In genomic region chr10:4947039-4947634, GRCh38 we compare ENCODE assay signal across 12 cellular contexts. TPM values are rescaled to one million over a fixed set of nuclear protein-coding genes. Genes with fewer than 3 reads are reported as not detected.
DNase-seq lines count a peak whose midpoint lies in the region; ATAC-seq and TF ChIP-seq lines count a peak whose summit lies in the region.
"Had no signal": no experiment of that assay in that cellular context is flagged by ENCODE, and none has a peak within 500 bp of the region (broad histone marks: within the 10 kb centered on the region; RNA-seq: fewer than 3 reads in every experiment).

No MANE protein-coding gene starts in this region.

- H3K9me3 Mint-ChIP-seq in activated CD4-positive, alpha-beta T cell treated with anti-CD3 and anti-CD28 coated beads, Interleukin-2, amount 10 ng/mL, durations not matched to agents 24 days and 14 days: no peaks in the 10 kb centered on the region

- CTCF ChIA-PET in IMR-90 (lab: Yijun Ruan, JAX): interaction anchor here (1.0 to 1.6 kb wide), 2 partner anchors 97 to 126 kb away, joined by 3 to 8 read pairs; no protein-coding TSS in a partner anchor

- no peak overlapping the region for H3K23ac ChIP-seq in IMR-90 (ENCODE audit: low read depth, low read length)

- peak; percentile 71 for DNase-seq in IMR-90
- peak; percentile 40 for DNase-seq in epithelial cell of esophagus (ENCODE audit: low read depth)
- no peak for DNase-seq in lower lobe of right lung
- DNase-seq in transverse colon: no peak
- DNase-seq in activated CD4-positive, alpha-beta T cell treated with anti-CD3 and anti-CD28 coated beads, Interleukin-2, amount 10 ng/mL, durations not matched to agents 24 days and 14 days: no peak
- DNase-seq in NCI-H2081 (lab: John Stamatoyannopoulos, UW): no peak
- DNase-seq: activated CD4-positive, alpha-beta T cell treated with anti-CD3 and anti-CD28 coated beads for 4 hours; activated effector memory CD4-positive, alpha-beta T cell treated with Interleukin-2 at 50 U/mL for 16 hours; cortex of kidney; NCI-H774 had no signal

- H2BK15ac ChIP-seq in IMR-90 (ENCODE audit: low read depth, low read length): 0 out of 3 replicates have a peak overlapping the region, but pooled peaks have one; percentile 42

- TF ChIP-seq EP300 in transverse colon (IDR thresholded peaks at IDR 0.05; ENCODE audit: low read depth): no peak

- 0 out of 2 replicates have a peak, but pooled peaks cover 2% of the 10 kb centered on the region for H3K9me1 ChIP-seq in IMR-90 (ENCODE audit: insufficient read depth, low read length)

- BruUV-seq in IMR-90 (replicated peaks; lab: Mats Ljungman, UMichigan): no TSS peak

- H3K56ac ChIP-seq in IMR-90 (ENCODE audit: extremely low read depth, insufficient read depth, low read length): no peak overlapping the region

- H2AK9ac ChIP-seq in IMR-90 (replicated peaks; ENCODE audit: low read depth, low read length, poor library complexity): no peak overlapping the region

- H2BK20ac ChIP-seq in IMR-90 (ENCODE audit: low read depth, low read length): peak overlapping the region; percentile 30; the same call in 1 of the 2 replicates

- no peak overlapping the region for H3K4me3 ChIP-seq in IMR-90 (ENCODE audit: insufficient read depth, low read depth, low read length)
- H3K4me3 ChIP-seq in epithelial cell of esophagus (ENCODE audit: low read length): no peak overlapping the region
- no peak overlapping the region for H3K4me3 ChIP-seq in lower lobe of right lung
- no peak overlapping the region for H3K4me3 ChIP-seq in transverse colon
- H3K4me3 ChIP-seq: SK-N-MC had no signal

- H3K4me1 Mint-ChIP-seq in activated CD4-positive, alpha-beta T cell treated with anti-CD3 and anti-CD28 coated beads, Interleukin-2, amount 10 ng/mL, durations not matched to agents 24 days and 14 days: no peaks in the 10 kb centered on the region

- no peaks in the 10 kb centered on the region for H3K79me1 ChIP-seq in IMR-90 (ENCODE audit: low read depth in 1 of 2, low read length in 2 of 2)

- TF ChIP-seq CTCF in IMR-90 (conservative IDR thresholded peaks at IDR 0.05; ENCODE audit: low read depth, low read length) (no peak), epithelial cell of esophagus (IDR thresholded peaks at IDR 0.05; ENCODE audit: insufficient read depth, low read depth, low read length, missing control alignments) (no peak), lower lobe of right lung (IDR thresholded peaks at IDR 0.05) (no peak), transverse colon (IDR thresholded peaks at IDR 0.05) (no peak)

- POLR2A ChIA-PET in IMR-90 (lab: Charles Lee; ENCODE audit: unreplicated experiment): no interaction called here

- peak overlapping the region in 1 of 2 experiments; percentile 73; a peak in 1 of 4 replicates for H4K8ac ChIP-seq in IMR-90 (ENCODE audit: low read depth in 2 of 2, low read length in 2 of 2)

- no peak for TF ChIP-seq POLR2A in IMR-90 (IDR thresholded peaks at IDR 0.05; ENCODE audit: low read depth, low read length)
- TF ChIP-seq POLR2A in transverse colon (IDR thresholded peaks at IDR 0.05): no peak

- peaks cover 24% of the 10 kb centered on the region for H3K4me1 ChIP-seq in IMR-90 (ENCODE audit: control insufficient read depth, insufficient read depth, low read length)
- peaks cover 38% of the 10 kb centered on the region for H3K4me1 ChIP-seq in lower lobe of right lung
- peaks cover 0 to 40% (median 15%) of the 10 kb centered on the region in 4 donors for H3K4me1 ChIP-seq in transverse colon

- H3K18ac ChIP-seq in IMR-90 (ENCODE audit: low read depth, low read length): peak overlapping the region; percentile 92; the same call in 1 of the 2 replicates

- peak overlapping the region; percentile 3; the same call in 1 of the 2 replicates for H4K91ac ChIP-seq in IMR-90 (ENCODE audit: insufficient read depth, low read depth, low read length)

- H4K5ac ChIP-seq in IMR-90 (ENCODE audit: low read depth, low read length): peak overlapping the region; percentile 91

- H3K4ac ChIP-seq in IMR-90 (ENCODE audit: low read depth, low read length): no peak overlapping the region

- H2BK5ac ChIP-seq in IMR-90 (ENCODE audit: low read depth, low read length, poor library complexity, severe bottlenecking): peak overlapping the region; percentile 83

- intact Hi-C loops in IMR-90 (cut with micrococcal nuclease): loop anchor here (5.0 kb wide), 2 partner anchors 125 to 145 kb away; partner anchors contain the start of gene AKR1C3
- intact Hi-C loops in lower lobe of right lung (cut with DNase I): no loop called here
- intact Hi-C loops in transverse colon (cut with DNase I; ENCODE audit: low total_unique reads): no loop called here
- intact Hi-C loops in activated CD4-positive, alpha-beta T cell treated with anti-CD3 and anti-CD28 coated beads, Interleukin-2, amount 10 ng/mL, durations not matched to agents 24 days and 14 days (cut with micrococcal nuclease): no loop called here

- H3K27me3 ChIP-seq in IMR-90 (ENCODE audit: control insufficient read depth, insufficient read depth, low read length) (no peaks in the 10 kb centered on the region), lower lobe of right lung (ENCODE audit: low read depth) (no peaks in the 10 kb centered on the region), transverse colon (no peaks in the 10 kb centered on the region)

- H3K36me3 ChIP-seq in IMR-90 (ENCODE audit: control insufficient read depth, insufficient read depth, low read length) (no peaks in the 10 kb centered on the region), lower lobe of right lung (no peaks in the 10 kb centered on the region), transverse colon (no peaks in the 10 kb centered on the region)

- in situ Hi-C loops in IMR-90 (cut with MboI; ENCODE audit: low sequenced_read_pairs): no loop called here
- in situ Hi-C loops in transverse colon (cut with MboI; ENCODE audit: low pct_ligation_motif_present in 1 of 4, low pct_unique_long_range_greater_than_20kb in 1 of 4, low sequenced_read_pairs in 3 of 4): no loop called here

- no peaks in the 10 kb centered on the region for H3K9me3 ChIP-seq in IMR-90 (ENCODE audit: control insufficient read depth, insufficient read depth, low read length)
- H3K9me3 ChIP-seq in lower lobe of right lung: no peaks in the 10 kb centered on the region
- H3K9me3 ChIP-seq in transverse colon: no peaks in the 10 kb centered on the region

- H3K4me2 ChIP-seq in IMR-90 (ENCODE audit: low read depth, low read length): peak overlapping the region; percentile 83; the same call in 1 of the 2 replicates

- no peak overlapping the region for H3K4me3 Mint-ChIP-seq in activated CD4-positive, alpha-beta T cell treated with anti-CD3 and anti-CD28 coated beads, Interleukin-2, amount 10 ng/mL, durations not matched to agents 24 days and 14 days

- no peak overlapping the region for H3K14ac ChIP-seq in IMR-90 (replicated peaks; ENCODE audit: low read depth, low read length)

- H3K27me3 Mint-ChIP-seq in activated CD4-positive, alpha-beta T cell treated with anti-CD3 and anti-CD28 coated beads, Interleukin-2, amount 10 ng/mL, durations not matched to agents 24 days and 14 days: no peaks in the 10 kb centered on the region

- H3K9ac ChIP-seq in IMR-90 (ENCODE audit: low read depth, low read length): no peak overlapping the region

- peak overlapping the region; percentile 8; the same call in 1 of the 2 replicates for H2AK5ac ChIP-seq in IMR-90 (ENCODE audit: low read depth, low read length)

- no peak overlapping the region for H2AFZ ChIP-seq in IMR-90 (replicated peaks; ENCODE audit: low read length, poor library complexity)

- dilution Hi-C loops in IMR-90 (cut with HindIII; ENCODE audit: low sequenced_read_pairs, unreplicated experiment): no loop called here

- H3K27ac Mint-ChIP-seq in activated CD4-positive, alpha-beta T cell treated with anti-CD3 and anti-CD28 coated beads, Interleukin-2, amount 10 ng/mL, durations not matched to agents 24 days and 14 days: no peak overlapping the region

- peak overlapping the region; percentile 25; the same call in 1 of the 2 replicates for H3K27ac ChIP-seq in IMR-90 (ENCODE audit: insufficient read depth, low read length)
- H3K27ac ChIP-seq in lower lobe of right lung: peak overlapping the region; percentile 38
- peak overlapping the region; percentile 58 to 73 (median 70) for H3K27ac ChIP-seq in transverse colon
- H3K27ac ChIP-seq: SK-N-MC had no signal

- H3K36me3 Mint-ChIP-seq in activated CD4-positive, alpha-beta T cell treated with anti-CD3 and anti-CD28 coated beads, Interleukin-2, amount 10 ng/mL, durations not matched to agents 24 days and 14 days (ENCODE audit: low read depth): no peaks in the 10 kb centered on the region

- peak overlapping the region; percentile 56 for H2BK120ac ChIP-seq in IMR-90 (ENCODE audit: low read depth, low read length)

- no peak for TF ChIP-seq RAD21 in IMR-90 (IDR thresholded peaks at IDR 0.05; ENCODE audit: low read length)

- peak; percentile 35 for ATAC-seq in IMR-90 (ENCODE audit: low read depth)
- ATAC-seq in lower lobe of right lung: peak; percentile 18 to 67
- ATAC-seq in HG02938 (IDR thresholded peaks at IDR 0.05; ENCODE audit: unreplicated experiment): no peak

- no peaks in the 10 kb centered on the region for H4K20me1 ChIP-seq in IMR-90 (ENCODE audit: insufficient read depth, low read length)

TF ChIP-seq in IMR-90, 13 proteins besides CTCF, POLR2A, EP300 and RAD21:
- TF ChIP-seq CEBPB (IDR thresholded peaks at IDR 0.05; ENCODE audit: low read depth, low read length): peak; percentile 86
- TF ChIP-seq MAFK (IDR thresholded peaks at IDR 0.05; ENCODE audit: low read depth, low read length): no peak

RNA-seq across cellular contexts. Expression of gene AKR1C1, which starts 16.1 kb away (rescaled TPM):
- total RNA-seq in IMR-90 (2012; rRNA removed): 3.6 and 5.0 TPM in 2 replicates
- 3.8 and 5.4 TPM in 2 replicates for polyA plus RNA-seq in IMR-90 (2012; rRNA removed)
- 2.3 and 3.5 TPM in 2 replicates for polyA plus RNA-seq in IMR-90 (2012; cell fraction: cytosol; rRNA removed)
- 2.6 and 11.5 TPM in 2 replicates for polyA plus RNA-seq in IMR-90 (2012; cell fraction: nucleus; rRNA removed; ENCODE audit: low replicate concordance)
- total RNA-seq in lower lobe of right lung: 54.5 TPM
- 10 to 100 TPM in 3 of 4 donors, 1 to 10 TPM in 1; 3.0 to 20.5 (median 14.2) TPM for total RNA-seq in transverse colon
- total RNA-seq in activated CD4-positive, alpha-beta T cell treated with anti-CD3 and anti-CD28 coated beads, Interleukin-2, amount 10 ng/mL, durations not matched to agents 24 days and 14 days: 0.62 and 1.0 TPM in 2 replicates

RNA-seq across cellular contexts. Expression of gene AKR1C2, which starts 56.5 kb away (rescaled TPM):
- total RNA-seq in IMR-90 (2012; rRNA removed) (0.28 and 0.36 TPM in 2 replicates), lower lobe of right lung (34.4 TPM), transverse colon (10 to 100 TPM; 43.0 to 72.7 (median 53.7) TPM)
- polyA plus RNA-seq in IMR-90 (2012; rRNA removed): 0.99 and 1.0 TPM in 2 replicates
- polyA plus RNA-seq in IMR-90 (2012; cell fraction: cytosol; rRNA removed): 0.76 and 1.7 TPM in 2 replicates
- 0.20 and 1.5 TPM in 2 replicates for polyA plus RNA-seq in IMR-90 (2012; cell fraction: nucleus; rRNA removed; ENCODE audit: low replicate concordance)
- not detected in 2 replicates for total RNA-seq in activated CD4-positive, alpha-beta T cell treated with anti-CD3 and anti-CD28 coated beads, Interleukin-2, amount 10 ng/mL, durations not matched to agents 24 days and 14 days

Comparison
In these comparisons a context has a peak if more than half of its experiments do, and no peak if none do; other contexts are left out.
1. DNase-seq: peak in IMR-90 (single experiment) and epithelial cell of esophagus (single experiment); none in lower lobe of right lung (single experiment), transverse colon (single experiment), activated CD4-positive, alpha-beta T cell treated with anti-CD3 and anti-CD28 coated beads, Interleukin-2, amount 10 ng/mL, durations not matched to agents 24 days and 14 days (single experiment) and NCI-H2081 (0 of 2).
2. RNA of gene AKR1C2, which starts 56.5 kb away (total RNA-seq): 43.0 to 72.7 TPM in transverse colon and 34.4 TPM in lower lobe of right lung (single experiment); 0.28 to 0.36 TPM in IMR-90 and not detected in activated CD4-positive, alpha-beta T cell treated with anti-CD3 and anti-CD28 coated beads, Interleukin-2, amount 10 ng/mL, durations not matched to agents 24 days and 14 days; every median in the first group is over 10 times any median in the second.
3. Peak in every context shown above with its lines, with median percentiles within 50 percentile points of each other: H3K27ac ChIP-seq.